ENCODE assay signal across 9 cellular contexts in the genomic region with DNA sequence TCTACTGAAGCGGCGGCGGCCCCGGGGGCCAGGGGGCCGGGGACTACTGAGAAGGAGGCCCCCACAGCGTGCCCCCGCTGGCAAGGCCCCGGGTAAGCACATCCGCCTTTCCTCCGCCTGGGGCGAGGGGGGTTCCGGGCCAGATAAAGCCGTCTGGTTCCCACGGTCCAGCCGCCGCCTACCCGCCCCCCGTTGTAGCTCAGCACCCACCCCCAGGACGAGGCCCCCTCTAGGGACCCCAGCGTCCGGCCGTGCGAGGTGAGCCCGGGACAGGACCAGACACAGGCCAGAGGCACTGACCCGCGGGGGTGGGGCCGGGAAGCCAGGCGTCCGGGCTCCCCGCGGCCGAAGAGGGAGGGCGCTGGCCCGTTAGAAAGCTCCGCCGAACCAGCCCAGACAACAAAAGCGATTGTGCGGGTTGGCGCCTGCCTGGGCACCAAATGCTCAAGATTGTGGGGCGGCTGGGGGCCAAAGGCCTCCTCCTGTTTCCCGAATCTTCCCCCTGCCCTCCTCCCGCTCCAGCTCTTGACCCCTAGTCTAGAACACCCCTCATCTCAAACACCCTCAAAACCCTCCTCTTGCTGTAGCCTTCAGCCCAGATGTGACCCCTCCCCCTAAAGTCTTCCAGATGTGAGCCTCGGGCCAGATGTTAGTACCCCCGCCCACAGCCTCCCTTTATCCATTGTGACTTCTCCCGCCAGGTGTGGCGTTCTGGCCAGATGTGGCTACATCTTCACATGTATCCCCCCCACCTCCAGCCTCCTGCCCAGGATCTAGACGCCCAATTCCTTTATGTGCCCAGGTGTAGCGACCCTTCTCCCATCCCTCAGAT. TPM values are rescaled to one million over a fixed set of nuclear protein-coding genes. Genes with fewer than 3 reads are reported as not detected.
DNase-seq lines count a peak whose midpoint lies in the region; ATAC-seq and TF ChIP-seq lines count a peak whose summit lies in the region.
"Had no signal": no experiment of that assay in that cellular context is flagged by ENCODE, and none has a peak within 500 bp of the region (broad histone marks: within the 10 kb centered on the region; RNA-seq: fewer than 3 reads in every experiment).

No MANE protein-coding gene starts in this region.

- no peaks in the 10 kb centered on the region for H3K27me3 ChIP-seq in thyroid gland

- peak overlapping the region; percentile 77 to 93 (median 84) for H3K4me3 Mint-ChIP-seq in brain

- intact Hi-C loops in thyroid gland (cut with DNase I): no loop called here

- no peaks in the 10 kb centered on the region for H3K9me3 ChIP-seq in thyroid gland

- DNase-seq in NCI-H1694 (lab: John Stamatoyannopoulos, UW): peak; percentile 43
- no peak for DNase-seq in NCI-H1694 treated with DMSO at 0.1 percent for 48 hours (lab: John Stamatoyannopoulos, UW)
- DNase-seq in medulla oblongata (ENCODE audit: extremely low spot score): peak; percentile 58
- DNase-seq in thyroid gland: no peak
- DNase-seq in NCI-H2081 (lab: John Stamatoyannopoulos, UW): no peak

- H3K27ac Mint-ChIP-seq in brain: peak overlapping the region; percentile 42 to 90 (median 88)

- TF ChIP-seq CTCF in brain (conservative IDR thresholded peaks at IDR 0.05) (no peak), thyroid gland (IDR thresholded peaks at IDR 0.05) (no peak)

- no peak for TF ChIP-seq POLR2A in thyroid gland (IDR thresholded peaks at IDR 0.05)

- WGBS in thyroid gland, 2 donors: 11 to 29% methylated on average over 13 to 26 of the region's 48 CpGs

- peaks cover 7% of the 10 kb centered on the region for H3K27me3 Mint-ChIP-seq in brain

- peak overlapping the region in 1 of 3 donors; percentile 53 for H3K4me3 ChIP-seq in thyroid gland (replicated peaks in 1 of 3)

- peaks cover 4% of the 10 kb centered on the region for H3K36me3 Mint-ChIP-seq in brain

- peaks cover 52 to 84% of the 10 kb centered on the region in 2 donors for H3K4me1 ChIP-seq in thyroid gland

- no peak for ATAC-seq in GM19023 (IDR thresholded peaks at IDR 0.05; ENCODE audit: unreplicated experiment)
- ATAC-seq in GM18517 (IDR thresholded peaks at IDR 0.05; ENCODE audit: unreplicated experiment): no peak

- no peaks in the 10 kb centered on the region for H3K36me3 ChIP-seq in thyroid gland

- no peaks in the 10 kb centered on the region for H3K9me3 Mint-ChIP-seq in brain

- H3K4me1 Mint-ChIP-seq in brain: peaks cover 80% of the 10 kb centered on the region

- H3K27ac ChIP-seq in thyroid gland: peak overlapping the region; percentile 15 to 71 (median 37)
- H3K27ac ChIP-seq: HL-60 had no signal

RNA-seq across cellular contexts. Expression of a gene that starts 0.9 kb away (rescaled TPM):
- polyA plus RNA-seq in brain (ENCODE audit: insufficient read depth, low read depth, low replicate concordance): 50.0 TPM
- total RNA-seq in thyroid gland: 100 to 1,000 TPM; 134 to 276 (median 196) TPM

RNA-seq across cellular contexts. Expression of a gene that starts 23.6 kb away (rescaled TPM):
- 57.3 TPM for polyA plus RNA-seq in brain (ENCODE audit: insufficient read depth, low read depth, low replicate concordance)
- total RNA-seq in thyroid gland: 10 to 100 TPM; 33.3 to 52.1 (median 42.9) TPM

Comparison
In these comparisons a context has a peak if more than half of its experiments do, and no peak if none do; other contexts are left out.
1. DNase-seq: peak in NCI-H1694 (single experiment) and medulla oblongata (single experiment); none in NCI-H1694 treated with DMSO at 0.1 percent for 48 hours (single experiment), thyroid gland (0 of 2) and NCI-H2081 (0 of 2).